ENCODE assay signal across 8 cellular contexts in genomic region chr3:9932843-9933560, GRCh38. TPM values are rescaled to one million over a fixed set of nuclear protein-coding genes. Genes with fewer than 3 reads are reported as not detected.
DNase-seq lines count a peak whose midpoint lies in the region; ATAC-seq and TF ChIP-seq lines count a peak whose summit lies in the region.

No MANE protein-coding gene starts in this region.

- peak; percentile 89 for TF ChIP-seq CTCF in C4-2B (conservative IDR thresholded peaks at IDR 0.05)
- TF ChIP-seq CTCF in activated CD8-positive, alpha-beta T cell treated with anti-CD3 and anti-CD28 coated beads for 36 hours (IDR thresholded peaks at IDR 0.05) = peak; percentile 85

- H3K27me3 Mint-ChIP-seq in activated CD8-positive, alpha-beta T cell treated with anti-CD3 and anti-CD28 coated beads for 36 hours = no peaks in the 10 kb centered on the region

- peak overlapping the region; percentile 82 for H3K27ac ChIP-seq in C4-2B
- H3K27ac ChIP-seq in effector memory CD4-positive, alpha-beta T cell (ENCODE audit: insufficient read depth, low read length, poor library complexity, severe bottlenecking) = peak overlapping the region; percentile 96
- H3K27ac ChIP-seq in mesodermal cell (ENCODE audit: low read depth, low read length, severe bottlenecking) = peak overlapping the region; percentile 81

- DNase-seq in NCI-H748 treated with DMSO at 0.1 percent for 48 hours (lab: John Stamatoyannopoulos, UW) = peak; percentile 32
- DNase-seq in activated CD8-positive, alpha-beta T cell treated with anti-CD3 and anti-CD28 coated beads for 36 hours = peak; percentile 95
- peak; percentile 75 to 81 (median 78) for DNase-seq in effector memory CD4-positive, alpha-beta T cell
- DNase-seq in stimulated activated CD8-positive, alpha-beta memory T cell treated with anti-CD3 and anti-CD28 coated beads, Interleukin-15, amount 100 ng/mL, for 24 hours (ENCODE audit: low read depth) = peak; percentile 62

- peaks cover 33% of the 10 kb centered on the region for H3K4me1 ChIP-seq in effector memory CD4-positive, alpha-beta T cell (ENCODE audit: control insufficient read depth, insufficient read depth, low read length, poor library complexity, severe bottlenecking)
- no peaks in the 10 kb centered on the region for H3K4me1 ChIP-seq in mesodermal cell (ENCODE audit: control insufficient read depth, insufficient read depth, low read length, poor library complexity, severe bottlenecking)

- peak; percentile 54 for TF ChIP-seq POLR2A in GM19099 (IDR thresholded peaks at IDR 0.05; ENCODE audit: extremely low read depth, insufficient read length, low read depth)

- no peaks in the 10 kb centered on the region for H3K27me3 ChIP-seq in effector memory CD4-positive, alpha-beta T cell (replicated peaks; ENCODE audit: control insufficient read depth, insufficient read depth, low read length, poor library complexity, severe bottlenecking)

- H3K9me3 ChIP-seq in effector memory CD4-positive, alpha-beta T cell (ENCODE audit: control insufficient read depth, low read length) = no peaks in the 10 kb centered on the region
- no peaks in the 10 kb centered on the region for H3K9me3 ChIP-seq in mesodermal cell (ENCODE audit: control insufficient read depth, low read length)

- POLR2A ChIA-PET in activated CD8-positive, alpha-beta T cell treated with anti-CD3 and anti-CD28 coated beads for 36 hours (lab: Charles Lee) = interaction anchor here (0.7 to 6.9 kb wide), 18 partner anchors 9 to 261 kb away, joined by 3 to 57 read pairs (median 3); partner anchors contain the start of genes BRPF1, EMC3, IL17RE and JAGN1

- H3K4me1 Mint-ChIP-seq in activated CD8-positive, alpha-beta T cell treated with anti-CD3 and anti-CD28 coated beads for 36 hours (ENCODE audit: low read depth) = peaks cover 32% of the 10 kb centered on the region

- peak overlapping the region; percentile 91 for H3K27ac Mint-ChIP-seq in activated CD8-positive, alpha-beta T cell treated with anti-CD3 and anti-CD28 coated beads for 36 hours

- H3K36me3 Mint-ChIP-seq in activated CD8-positive, alpha-beta T cell treated with anti-CD3 and anti-CD28 coated beads for 36 hours (ENCODE audit: low read depth) = peaks cover 1% of the 10 kb centered on the region

- peak; percentile 68 for ATAC-seq in HG03342 (IDR thresholded peaks at IDR 0.05; ENCODE audit: unreplicated experiment)
- peak; percentile 78 for ATAC-seq in activated CD8-positive, alpha-beta T cell treated with anti-CD3 and anti-CD28 coated beads for 36 hours

- peak overlapping the region; percentile 62 for H3K4me3 ChIP-seq in effector memory CD4-positive, alpha-beta T cell (ENCODE audit: insufficient read depth, low read depth, low read length, poor library complexity, severe bottlenecking)
- peak overlapping the region; percentile 61 for H3K4me3 ChIP-seq in mesodermal cell (ENCODE audit: extremely low read depth, insufficient read depth, low read length, poor library complexity, severe bottlenecking)

- intact Hi-C loops in activated CD8-positive, alpha-beta T cell treated with anti-CD3 and anti-CD28 coated beads for 36 hours (cut with micrococcal nuclease) = loop anchor here (5.0 kb wide), 1 partner anchor 86 kb away; no protein-coding TSS in a partner anchor

- H3K4me3 Mint-ChIP-seq in activated CD8-positive, alpha-beta T cell treated with anti-CD3 and anti-CD28 coated beads for 36 hours = peak overlapping the region; percentile 83

- H3K9me3 Mint-ChIP-seq in activated CD8-positive, alpha-beta T cell treated with anti-CD3 and anti-CD28 coated beads for 36 hours = no peaks in the 10 kb centered on the region

- CTCF ChIA-PET in activated CD8-positive, alpha-beta T cell treated with anti-CD3 and anti-CD28 coated beads for 36 hours (lab: Charles Lee) = interaction anchor here (0.7 to 5.9 kb wide), 45 partner anchors 9 to 354 kb away, joined by 3 to 46 read pairs (median 5); partner anchors contain the start of genes ARPC4, EMC3, IL17RE and JAGN1

- 0 to 1% methylated on average over 57 to 74 of the region's 77 CpGs for WGBS in mesodermal cell (ENCODE audit: insufficient coverage in 2 of 2), 2 experiments

- H3K36me3 ChIP-seq in effector memory CD4-positive, alpha-beta T cell (ENCODE audit: control insufficient read depth, insufficient read depth, low read length) = peaks cover 13% of the 10 kb centered on the region
- peaks cover 37% of the 10 kb centered on the region for H3K36me3 ChIP-seq in mesodermal cell (ENCODE audit: control insufficient read depth, insufficient read depth, low read length)

RNA-seq across cellular contexts. Expression of gene CRELD1, which starts 0.6 kb away (rescaled TPM):
- total RNA-seq in activated CD8-positive, alpha-beta T cell treated with anti-CD3 and anti-CD28 coated beads for 36 hours = 10 to 100 TPM in 1 of 2 experiments, 1 to 10 TPM in 1; 9.4 to 13.0 TPM
- 47.8 TPM for polyA plus RNA-seq in mesodermal cell (2013, experiment 1 of 2)
- polyA plus RNA-seq in mesodermal cell (2013, experiment 2 of 2) = 38.3 TPM

RNA-seq across cellular contexts. Expression of gene IL17RC, which starts 16.1 kb away (rescaled TPM):
- under 1 TPM; 0.22 to 0.32 TPM for total RNA-seq in activated CD8-positive, alpha-beta T cell treated with anti-CD3 and anti-CD28 coated beads for 36 hours
- polyA plus RNA-seq in mesodermal cell (2013, experiment 1 of 2) = 15.4 TPM
- 13.8 TPM for polyA plus RNA-seq in mesodermal cell (2013, experiment 2 of 2)

RNA-seq across cellular contexts. Expression of gene PRRT3, which starts 19.2 kb away (rescaled TPM):
- total RNA-seq in activated CD8-positive, alpha-beta T cell treated with anti-CD3 and anti-CD28 coated beads for 36 hours = 1 to 10 TPM; 5.6 to 5.7 TPM
- 2.1 TPM for polyA plus RNA-seq in mesodermal cell (2013, experiment 1 of 2)
- polyA plus RNA-seq in mesodermal cell (2013, experiment 2 of 2) = 1.5 TPM

RNA-seq across cellular contexts. Expression of gene IL17RE, which starts 30.4 kb away (rescaled TPM):
- 1 to 10 TPM; 1.2 to 1.7 TPM for total RNA-seq in activated CD8-positive, alpha-beta T cell treated with anti-CD3 and anti-CD28 coated beads for 36 hours
- polyA plus RNA-seq in mesodermal cell (2013, experiment 1 of 2) = 3.3 TPM
- polyA plus RNA-seq in mesodermal cell (2013, experiment 2 of 2) = 2.8 TPM

RNA-seq across cellular contexts. Expression of gene JAGN1, which starts 42.6 kb away (rescaled TPM):
- total RNA-seq in activated CD8-positive, alpha-beta T cell treated with anti-CD3 and anti-CD28 coated beads for 36 hours = 10 to 100 TPM; 29.7 to 30.3 TPM
- polyA plus RNA-seq in mesodermal cell (2013, experiment 1 of 2) = 40.6 TPM
- 38.7 TPM for polyA plus RNA-seq in mesodermal cell (2013, experiment 2 of 2)

Comparison
In these comparisons a context has a peak if more than half of its experiments do, and no peak if none do; other contexts are left out.
1. Peak in every context shown above with its lines: DNase-seq, ATAC-seq, H3K4me3 ChIP-seq and H3K27ac ChIP-seq.
2. DNase-seq: peak in every context shown above with its lines; median percentile 95 in activated CD8-positive, alpha-beta T cell treated with anti-CD3 and anti-CD28 coated beads for 36 hours; 78 in effector memory CD4-positive, alpha-beta T cell; 62 in stimulated activated CD8-positive, alpha-beta memory T cell treated with anti-CD3 and anti-CD28 coated beads, Interleukin-15, amount 100 ng/mL, for 24 hours; 32 in NCI-H748 treated with DMSO at 0.1 percent for 48 hours.